13 cellular contexts compared by ENCODE assay signal in genomic region chr6:78909391-78909790, GRCh38. TPM values are rescaled to one million over a fixed set of nuclear protein-coding genes. Genes with fewer than 3 reads are reported as not detected.
DNase-seq lines count a peak whose midpoint lies in the region; ATAC-seq and TF ChIP-seq lines count a peak whose summit lies in the region.
"Had no signal": no experiment of that assay in that cellular context is flagged by ENCODE, and none has a peak within 500 bp of the region (broad histone marks: within the 10 kb centered on the region; RNA-seq: fewer than 3 reads in every experiment).

No MANE protein-coding gene starts in this region.

- H3K9me3 ChIP-seq in PC-9 (ENCODE audit: insufficient read depth, low read depth), result no peaks in the 10 kb centered on the region
- H3K9me3 ChIP-seq: sigmoid colon had no signal

- no peaks in the 10 kb centered on the region for H3K36me3 ChIP-seq in PC-9 (ENCODE audit: low read depth)
- H3K36me3 ChIP-seq: sigmoid colon had no signal

- H3K79me2 ChIP-seq in PC-9 (ENCODE audit: low read depth), result no peaks in the 10 kb centered on the region

- CTCF ChIA-PET in PC-9 (lab: Charles Lee), result no interaction called here

- POLR2A ChIA-PET in PC-9 (lab: Charles Lee; ENCODE audit: unreplicated experiment), result no interaction called here

- no peaks in the 10 kb centered on the region for H3F3A ChIP-seq in PC-9 (ENCODE audit: insufficient read depth, low read depth)

- no peaks in the 10 kb centered on the region for H3K4me1 ChIP-seq in PC-9 (replicated peaks; ENCODE audit: insufficient read depth)

- no peaks in the 10 kb centered on the region for H3K9me2 ChIP-seq in PC-9 (ENCODE audit: insufficient read depth)

- H4K20me1 ChIP-seq in PC-9 (ENCODE audit: insufficient read depth), result no peaks in the 10 kb centered on the region

- H2AFZ ChIP-seq in PC-9, result no peak overlapping the region

- H3K4me2 ChIP-seq in PC-9, result no peak overlapping the region

- no TSS peak for BruUV-seq in PC-9 (replicated peaks; lab: Mats Ljungman, UMichigan)

- no peak overlapping the region for H3K4me3 ChIP-seq in epithelial cell of esophagus (ENCODE audit: low read length)
- H3K4me3 ChIP-seq in PC-9, result no peak overlapping the region
- H3K4me3 ChIP-seq: sigmoid colon had no signal

- no peak for ATAC-seq in GM18870 (IDR thresholded peaks at IDR 0.05; ENCODE audit: unreplicated experiment)
- ATAC-seq: left colon had no signal

- intact Hi-C loops in PC-9 (cut with micrococcal nuclease; ENCODE audit: unreplicated experiment), result no loop called here

- H3K27ac ChIP-seq in PC-9, result no peak overlapping the region
- H3K27ac ChIP-seq: sigmoid colon had no signal

- TF ChIP-seq CTCF in epithelial cell of esophagus (IDR thresholded peaks at IDR 0.05; ENCODE audit: insufficient read depth, low read depth, low read length, missing control alignments), result no peak
- no peak for TF ChIP-seq CTCF in PC-9 (conservative IDR thresholded peaks at IDR 0.05)

- DNase-seq in GM03348 (ENCODE audit: low spot score) (peak; percentile 74), Kasumi-1 (lab: John Stamatoyannopoulos, UW) (peak; percentile 44 to 49), epithelial cell of esophagus (ENCODE audit: low read depth) (peak; percentile 78), non-pigmented ciliary epithelial cell (ENCODE audit: low read depth) (peak; percentile 41), PC-9 (no peak)
- no peak for DNase-seq in activated CD4-positive, alpha-beta T cell treated with anti-CD3 and anti-CD28 coated beads for 4 hours
- no peak for DNase-seq in activated CD4-positive, alpha-beta T cell treated with anti-CD3 and anti-CD28 coated beads, Interleukin-2, amount 50 U/mL, for 1 hour
- DNase-seq: activated effector memory CD4-positive, alpha-beta T cell treated with Interleukin-2 at 50 U/mL for 16 hours; DMS79 treated with DMSO at 0.1 percent for 48 hours; left colon; NCI-H774; sigmoid colon had no signal

- H3K27me3 ChIP-seq in PC-9 (ENCODE audit: insufficient read depth, low read depth), result no peaks in the 10 kb centered on the region

RNA-seq across cellular contexts. Expression of gene IRAK1BP1, which starts 42.0 kb away (rescaled TPM):
- total RNA-seq in PC-9 (2021), result 4.3 TPM in 2 replicates

Comparison
In these comparisons a context has a peak if more than half of its experiments do, and no peak if none do; other contexts are left out.
1. DNase-seq: peak in GM03348 (single experiment), Kasumi-1 (2 of 2), epithelial cell of esophagus (single experiment) and non-pigmented ciliary epithelial cell (single experiment); none in activated CD4-positive, alpha-beta T cell treated with anti-CD3 and anti-CD28 coated beads for 4 hours (0 of 2), PC-9 (0 of 2) and activated CD4-positive, alpha-beta T cell treated with anti-CD3 and anti-CD28 coated beads, Interleukin-2, amount 50 U/mL, for 1 hour (single experiment).